ENCODE assay signal across 2 cellular contexts in genomic region chr14:21524575-21525518, GRCh38.
TF ChIP-seq lines count a peak whose summit lies in the region.

No MANE protein-coding gene starts in this region.

TF ChIP-seq in SK-N-SH, 30 proteins besides CTCF, POLR2A, EP300 and RAD21:
- TF ChIP-seq ELF1 (IDR thresholded peaks at IDR 0.05) (no peak), MXI1 (IDR thresholded peaks at IDR 0.05; ENCODE audit: low read depth, low read length) (no peak), NRF1 (IDR thresholded peaks at IDR 0.05; ENCODE audit: low read depth, low read length) (no peak), POLR2AphosphoS5 (IDR thresholded peaks at IDR 0.05; ENCODE audit: low read depth, low read length) (no peak), MAX (IDR thresholded peaks at IDR 0.05; ENCODE audit: low read depth) (no peak), TEAD4 (IDR thresholded peaks at IDR 0.05; ENCODE audit: borderline replicate concordance, insufficient read depth) (no peak), IRF3 (IDR thresholded peaks at IDR 0.05; ENCODE audit: low read depth, low read length) (no peak)
- TF ChIP-seq, protein P1, sequence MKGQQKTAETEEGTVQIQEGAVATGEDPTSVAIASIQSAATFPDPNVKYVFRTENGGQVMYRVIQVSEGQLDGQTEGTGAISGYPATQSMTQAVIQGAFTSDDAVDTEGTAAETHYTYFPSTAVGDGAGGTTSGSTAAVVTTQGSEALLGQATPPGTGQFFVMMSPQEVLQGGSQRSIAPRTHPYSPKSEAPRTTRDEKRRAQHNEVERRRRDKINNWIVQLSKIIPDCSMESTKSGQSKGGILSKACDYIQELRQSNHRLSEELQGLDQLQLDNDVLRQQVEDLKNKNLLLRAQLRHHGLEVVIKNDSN (IDR thresholded peaks at IDR 0.05; ENCODE audit: borderline replicate concordance, low read depth): no peak

TF ChIP-seq in SK-N-SH treated with all-trans-retinoic acid at 6 μM for 48 hours, 23 proteins besides CTCF, POLR2A, EP300 and RAD21:
- TF ChIP-seq ZC3H10 (CRISPR knock-in tag; IDR thresholded peaks at IDR 0.05) (no peak), CSDC2 (CRISPR knock-in tag; IDR thresholded peaks at IDR 0.05) (no peak), ZNF8 (CRISPR knock-in tag; IDR thresholded peaks at IDR 0.05) (no peak), ARNTL (CRISPR knock-in tag; IDR thresholded peaks at IDR 0.05; ENCODE audit: borderline replicate concordance, low read depth) (no peak), PATZ1 (CRISPR knock-in tag; IDR thresholded peaks at IDR 0.05; ENCODE audit: borderline replicate concordance) (no peak), TCF4 (CRISPR knock-in tag; IDR thresholded peaks at IDR 0.05; ENCODE audit: borderline replicate concordance) (no peak), ISL1 (CRISPR knock-in tag; IDR thresholded peaks at IDR 0.05) (no peak), CREB5 (CRISPR knock-in tag; IDR thresholded peaks at IDR 0.05; ENCODE audit: low read depth) (no peak), BACH2 (CRISPR knock-in tag; IDR thresholded peaks at IDR 0.05; ENCODE audit: borderline replicate concordance) (no peak), SNAI2 (CRISPR knock-in tag; IDR thresholded peaks at IDR 0.05) (no peak)
- TF ChIP-seq, protein P2, sequence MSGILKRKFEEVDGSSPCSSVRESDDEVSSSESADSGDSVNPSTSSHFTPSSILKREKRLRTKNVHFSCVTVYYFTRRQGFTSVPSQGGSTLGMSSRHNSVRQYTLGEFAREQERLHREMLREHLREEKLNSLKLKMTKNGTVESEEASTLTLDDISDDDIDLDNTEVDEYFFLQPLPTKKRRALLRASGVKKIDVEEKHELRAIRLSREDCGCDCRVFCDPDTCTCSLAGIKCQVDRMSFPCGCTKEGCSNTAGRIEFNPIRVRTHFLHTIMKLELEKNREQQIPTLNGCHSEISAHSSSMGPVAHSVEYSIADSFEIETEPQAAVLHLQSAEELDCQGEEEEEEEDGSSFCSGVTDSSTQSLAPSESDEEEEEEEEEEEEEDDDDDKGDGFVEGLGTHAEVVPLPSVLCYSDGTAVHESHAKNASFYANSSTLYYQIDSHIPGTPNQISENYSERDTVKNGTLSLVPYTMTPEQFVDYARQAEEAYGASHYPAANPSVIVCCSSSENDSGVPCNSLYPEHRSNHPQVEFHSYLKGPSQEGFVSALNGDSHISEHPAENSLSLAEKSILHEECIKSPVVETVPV (CRISPR knock-in tag; IDR thresholded peaks at IDR 0.05): no peak
- TF ChIP-seq, protein P3, sequence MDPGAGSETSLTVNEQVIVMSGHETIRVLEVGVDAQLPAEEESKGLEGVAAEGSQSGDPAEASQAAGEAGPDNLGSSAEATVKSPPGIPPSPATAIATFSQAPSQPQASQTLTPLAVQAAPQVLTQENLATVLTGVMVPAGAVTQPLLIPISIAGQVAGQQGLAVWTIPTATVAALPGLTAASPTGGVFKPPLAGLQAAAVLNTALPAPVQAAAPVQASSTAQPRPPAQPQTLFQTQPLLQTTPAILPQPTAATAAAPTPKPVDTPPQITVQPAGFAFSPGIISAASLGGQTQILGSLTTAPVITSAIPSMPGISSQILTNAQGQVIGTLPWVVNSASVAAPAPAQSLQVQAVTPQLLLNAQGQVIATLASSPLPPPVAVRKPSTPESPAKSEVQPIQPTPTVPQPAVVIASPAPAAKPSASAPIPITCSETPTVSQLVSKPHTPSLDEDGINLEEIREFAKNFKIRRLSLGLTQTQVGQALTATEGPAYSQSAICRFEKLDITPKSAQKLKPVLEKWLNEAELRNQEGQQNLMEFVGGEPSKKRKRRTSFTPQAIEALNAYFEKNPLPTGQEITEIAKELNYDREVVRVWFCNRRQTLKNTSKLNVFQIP (CRISPR knock-in tag; IDR thresholded peaks at IDR 0.05; ENCODE audit: borderline replicate concordance, low read depth): no peak
TF ChIP-seq in SK-N-SH treated with all-trans-retinoic acid at 6 μM for 48 hours: peak in this region for 0.
